ENCODE assay signal across 18 cellular contexts in the genomic region with DNA sequence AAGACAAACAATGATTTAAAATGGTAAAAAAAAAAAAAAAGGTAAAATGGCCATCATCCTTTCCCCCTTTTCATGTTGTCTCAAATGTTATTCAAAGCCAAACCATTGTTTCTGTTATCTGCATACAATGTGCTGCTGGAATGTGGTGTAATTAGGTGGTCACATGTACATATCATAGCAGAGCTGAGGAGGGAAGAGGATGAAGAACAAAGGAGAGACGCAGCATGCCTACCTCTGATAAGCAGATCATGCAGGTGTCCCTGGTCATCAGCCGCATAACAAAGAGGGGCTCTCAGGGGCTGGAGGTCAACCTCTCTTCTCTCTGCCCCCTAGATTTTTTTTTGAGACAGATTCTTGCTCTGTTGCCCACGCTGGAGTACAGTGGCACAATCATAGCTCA.
"Had no signal": no experiment of that assay in that cellular context is flagged by ENCODE, and none has a peak within 500 bp of the region (broad histone marks: within the 10 kb centered on the region; RNA-seq: fewer than 3 reads in every experiment).

No MANE protein-coding gene starts in this region.

- H3K4me3 ChIP-seq: gastroesophageal sphincter, ovary had no signal

- H3K27ac Mint-ChIP-seq: effector memory CD8-positive, alpha-beta T cell; mesothelial cell of epicardium; natural killer cell had no signal

- FAIRE-seq: islet of Langerhans, small intestine had no signal

- H3K36me3 ChIP-seq: gastroesophageal sphincter, ovary had no signal

- H3K9me3 ChIP-seq: ovary had no signal

- H3K4me3 Mint-ChIP-seq: central memory CD8-positive, alpha-beta T cell; effector memory CD8-positive, alpha-beta T cell; mesothelial cell of epicardium; natural killer cell; neural crest cell had no signal

- H3K4me1 Mint-ChIP-seq: central memory CD8-positive, alpha-beta T cell; natural killer cell; neural crest cell had no signal

- DNase-seq: cortex of kidney; effector memory CD8-positive, alpha-beta T cell; erythroblast; glutamatergic neuron; mammary epithelial cell; natural killer cell; nucleus accumbens; ovary; right cardiac atrium; small intestine; stimulated activated CD4-positive, alpha-beta T cell treated with anti-CD3 and anti-CD28 coated beads, Interleukin-12 subunit alpha, Interleukin-12 subunit beta, amount 100 ng/mL, for 4 hours; stimulated activated naive CD4-positive, alpha-beta T cell treated with Interleukin-2 at 50 U/mL for 16 hours; trophoblast cell had no signal

- H3K27ac ChIP-seq: gastroesophageal sphincter, ovary had no signal

- H3K27me3 ChIP-seq: gastroesophageal sphincter, ovary had no signal
